1 cellular context compared by ENCODE assay signal in the genomic region with DNA sequence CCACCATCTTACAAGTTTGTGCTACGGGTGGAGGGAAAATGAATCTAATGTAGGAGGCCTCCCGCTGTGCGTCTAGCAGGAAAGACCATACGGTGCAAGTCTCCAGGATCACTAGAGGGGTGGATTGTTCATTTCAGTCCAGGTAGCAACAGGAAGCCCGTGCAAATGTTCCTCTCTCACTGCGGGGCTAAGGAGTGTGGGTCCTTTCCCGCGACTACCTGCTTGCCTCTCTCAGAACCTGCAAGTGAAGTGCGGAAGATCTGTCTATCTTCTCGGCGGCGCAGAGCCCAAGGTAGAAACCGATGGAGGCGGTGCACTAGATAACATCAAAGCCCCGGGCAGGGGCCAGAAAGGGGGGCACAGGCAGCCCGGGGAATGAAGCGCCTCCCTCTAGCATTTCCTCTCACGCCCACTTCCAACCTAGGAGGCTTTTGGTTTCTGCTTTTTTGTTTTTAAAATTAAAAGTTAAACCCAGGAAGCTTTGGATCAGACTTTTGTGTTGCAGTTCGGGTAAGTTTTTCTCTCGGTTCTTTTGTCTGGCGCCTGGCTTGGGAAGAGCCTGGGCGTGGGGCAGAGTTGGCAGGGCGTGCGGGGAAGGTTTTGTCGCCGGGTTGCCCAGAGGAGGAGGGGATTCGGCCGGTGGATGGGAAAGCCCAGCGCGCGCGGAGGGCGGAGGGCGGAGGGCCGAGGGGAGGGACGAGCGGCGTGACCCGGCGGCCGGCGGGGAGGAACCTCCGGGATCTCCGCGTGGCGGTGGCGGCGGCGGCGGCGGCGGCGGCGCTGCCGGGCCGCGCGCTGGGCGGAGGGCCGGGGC.
TF ChIP-seq lines count a peak whose summit lies in the region.

No MANE protein-coding gene starts in this region.

TF ChIP-seq in H1, 55 proteins besides CTCF, POLR2A, EP300 and RAD21:
- 0 out of 4 replicates have a peak, but pooled peaks of 1 of the 2 experiments have one; percentile 22 for TF ChIP-seq HDAC2 (IDR thresholded peaks at IDR 0.05; ENCODE audit: borderline replicate concordance in 1 of 2, low read depth in 2 of 2, low read length in 2 of 2)
- no peak for TF ChIP-seq TAF1 (IDR thresholded peaks at IDR 0.05; ENCODE audit: low read depth, low read length)
- no peak for TF ChIP-seq SRF (IDR thresholded peaks at IDR 0.05; ENCODE audit: low read depth, low read length)
- TF ChIP-seq E2F6 (IDR thresholded peaks at IDR 0.05): no peak
- TF ChIP-seq HDAC6 (IDR thresholded peaks at IDR 0.05; ENCODE audit: low read depth, low read length): no peak
- peak; percentile 81 for TF ChIP-seq ASH2L (IDR thresholded peaks at IDR 0.05; ENCODE audit: low read length)
- TF ChIP-seq GABPA (IDR thresholded peaks at IDR 0.05; ENCODE audit: borderline replicate concordance, insufficient read depth, low read length): no peak
- no peak for TF ChIP-seq FOSL1 (IDR thresholded peaks at IDR 0.05; ENCODE audit: insufficient read depth, low read depth, low read length)
- no peak for TF ChIP-seq BRCA1 (IDR thresholded peaks at IDR 0.05; ENCODE audit: low read depth, low read length)
- peak; percentile 79 for TF ChIP-seq KDM4A (IDR thresholded peaks at IDR 0.05; ENCODE audit: low read depth, low read length, severe bottlenecking)
- TF ChIP-seq BACH1 (IDR thresholded peaks at IDR 0.05; ENCODE audit: low read length): 0 out of 2 replicates have a peak, but pooled peaks have one; percentile 18
- TF ChIP-seq PHF8 (conservative IDR thresholded peaks at IDR 0.05; ENCODE audit: low read depth, low read length): peak; percentile 41; the same call in 1 of the 2 replicates
- TF ChIP-seq MAX (IDR thresholded peaks at IDR 0.05): no peak
- TF ChIP-seq SIN3A (conservative IDR thresholded peaks at IDR 0.05 in 1 of 2, IDR thresholded peaks at IDR 0.05 in 1 of 2; ENCODE audit: low read depth in 1 of 2, low read length in 2 of 2): peak in 1 of 2 experiments; percentile 14; a peak in 1 of 4 replicates
- no peak for TF ChIP-seq SP4 (IDR thresholded peaks at IDR 0.05; ENCODE audit: low read length)
- no peak for TF ChIP-seq SP1 (IDR thresholded peaks at IDR 0.05; ENCODE audit: low read depth, low read length)
- TF ChIP-seq TAF7 (optimal IDR thresholded peaks at IDR 0.05; ENCODE audit: borderline replicate concordance, low read depth, low read length): no peak
- TF ChIP-seq USF2 (IDR thresholded peaks at IDR 0.05; ENCODE audit: low read length): no peak
